In genomic region chr16:32281910-32282309, GRCh38 we compare ENCODE assay signal across 5 cellular contexts. TPM values are rescaled to one million over a fixed set of nuclear protein-coding genes. Genes with fewer than 3 reads are reported as not detected.
"Had no signal": no experiment of that assay in that cellular context is flagged by ENCODE, and none has a peak within 500 bp of the region (broad histone marks: within the 10 kb centered on the region; RNA-seq: fewer than 3 reads in every experiment).

No MANE protein-coding gene starts in this region.

RNA-seq across cellular contexts. Expression of gene TP53TG3D, which starts 28.8 kb away (rescaled TPM):
- total RNA-seq: bronchial epithelial cell; cerebellum; NCI-H460; T-helper 1 cell treated with Interleukin-12 subunit alpha and Interleukin-12 subunit beta and Interleukin-4 antibody, amounts not matched to agents 30 ng/mL and 1 ng/mL, for 36 hours; T-helper 2 cell treated with Interferon-gamma antibody and Interleukin-4, amounts not matched to agents 100 ng/mL and 5 ng/mL, for 36 hours had no signal
